ENCODE assay signal across 8 cellular contexts in the genomic region with DNA sequence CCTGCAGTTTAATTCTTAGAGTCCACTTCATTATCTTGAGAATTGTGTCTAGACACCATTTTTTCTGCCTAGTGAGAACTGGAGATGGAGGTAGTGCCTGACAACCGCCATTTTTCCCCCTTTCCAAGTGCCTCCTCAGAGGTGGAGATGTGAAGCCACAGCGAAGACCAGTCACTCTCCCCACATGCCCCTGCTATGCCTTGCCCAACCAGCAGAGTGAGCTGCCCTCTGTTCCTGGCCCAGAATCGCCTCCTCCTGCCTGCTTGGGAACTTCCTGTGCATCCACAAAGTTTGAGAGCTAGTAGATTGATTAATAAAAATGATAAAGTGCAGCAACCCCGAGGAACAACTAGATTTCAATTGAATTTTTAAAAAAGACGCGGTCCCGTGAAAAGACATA.
DNase-seq lines count a peak whose midpoint lies in the region; ATAC-seq and TF ChIP-seq lines count a peak whose summit lies in the region.

No MANE protein-coding gene starts in this region.

- peaks cover 0 to under 1% of the 10 kb centered on the region in 2 donors for H3K4me1 ChIP-seq in neuronal stem cell (ENCODE audit: control insufficient read depth in 2 of 2, insufficient read depth in 1 of 2, low read depth in 1 of 2, low read length in 2 of 2)

- H3K4ac ChIP-seq in neuronal stem cell (ENCODE audit: low read length): no peak overlapping the region

- H2BK12ac ChIP-seq in neuronal stem cell (ENCODE audit: low read length): no peak overlapping the region

- no peak overlapping the region for H3K4me3 ChIP-seq in neuronal stem cell (ENCODE audit: low read length in 2 of 2)

- TF ChIP-seq CTCF in GM20000 (IDR thresholded peaks at IDR 0.05; ENCODE audit: extremely low read depth, missing control alignments): peak; percentile 59

- H3K27me3 ChIP-seq in neuronal stem cell (ENCODE audit: control insufficient read depth in 3 of 3, insufficient read depth in 3 of 3, low read depth in 1 of 3, low read length in 3 of 3): no peaks in the 10 kb centered on the region

- WGBS in neuronal stem cell (ENCODE audit: extremely low coverage in 2 of 2, insufficient read length in 2 of 2, insufficient replicate concordance in 1 of 2), 2 donors: no CpG with 5 or more reads among the region's 7 CpGs

- ATAC-seq in GM21381 (IDR thresholded peaks at IDR 0.05; ENCODE audit: unreplicated experiment): no peak

- DNase-seq in COR-L47 (lab: John Stamatoyannopoulos, UW) (peak; percentile 28), GM20000 (ENCODE audit: low spot score) (peak; percentile 58), SK-N-DZ (ENCODE audit: low spot score) (peak; percentile 64), iPS-NIHi11 (ENCODE audit: low spot score) (peak; percentile 84), hippocampal formation (lab: John Stamatoyannopoulos, UW) (no peak), neuronal stem cell (ENCODE audit: low spot score) (no peak)
- DNase-seq in activated CD4-positive, alpha-beta T cell treated with anti-CD3 and anti-CD28 coated beads, Interleukin-2, amount 50 U/mL, for 4 hours: no peak

- H3K9ac ChIP-seq in neuronal stem cell (ENCODE audit: low read depth, low read length, poor library complexity): no peak overlapping the region

- H2BK5ac ChIP-seq in neuronal stem cell (ENCODE audit: low read length): no peak overlapping the region

- H3K23ac ChIP-seq in neuronal stem cell (ENCODE audit: low read depth, low read length, poor library complexity): no peak overlapping the region

- no peak overlapping the region for H4K8ac ChIP-seq in neuronal stem cell (ENCODE audit: low read depth, low read length)

- no peak overlapping the region for H2BK15ac ChIP-seq in neuronal stem cell (ENCODE audit: low read length)

- H3K18ac ChIP-seq in neuronal stem cell (ENCODE audit: low read length): no peak overlapping the region

- no peaks in the 10 kb centered on the region for H3K36me3 ChIP-seq in neuronal stem cell (replicated peaks in 1 of 2; ENCODE audit: control insufficient read depth in 2 of 2, insufficient read depth in 2 of 2, low read length in 2 of 2)

- no peak overlapping the region for H2AFZ ChIP-seq in neuronal stem cell (ENCODE audit: low read length)

- H3K27ac ChIP-seq in neuronal stem cell (replicated peaks; ENCODE audit: low read length): no peak overlapping the region

- no peaks in the 10 kb centered on the region for H3K9me3 ChIP-seq in neuronal stem cell (replicated peaks in 1 of 2; ENCODE audit: control insufficient read depth in 2 of 2, insufficient read depth in 1 of 2, low read depth in 1 of 2, low read length in 2 of 2)

- no peak overlapping the region for H2BK120ac ChIP-seq in neuronal stem cell (ENCODE audit: low read depth, low read length)

- H3K79me1 ChIP-seq in neuronal stem cell (ENCODE audit: low read depth, low read length): no peaks in the 10 kb centered on the region

- H4K91ac ChIP-seq in neuronal stem cell (ENCODE audit: low read depth, low read length, poor library complexity): no peak overlapping the region

- no peak overlapping the region for H2AK5ac ChIP-seq in neuronal stem cell (ENCODE audit: low read depth, low read length)

- no peak overlapping the region for H3K14ac ChIP-seq in neuronal stem cell (ENCODE audit: low read length)

- no peak overlapping the region for H3K4me2 ChIP-seq in neuronal stem cell (ENCODE audit: insufficient read depth, low read length, poor library complexity, severe bottlenecking)

Comparison
In these comparisons a context has a peak if more than half of its experiments do, and no peak if none do; other contexts are left out.
1. DNase-seq: peak in COR-L47 (single experiment), GM20000 (single experiment), SK-N-DZ (single experiment) and iPS-NIHi11 (single experiment); none in hippocampal formation (0 of 2), neuronal stem cell (single experiment) and activated CD4-positive, alpha-beta T cell treated with anti-CD3 and anti-CD28 coated beads, Interleukin-2, amount 50 U/mL, for 4 hours (0 of 2).